In the genomic region with DNA sequence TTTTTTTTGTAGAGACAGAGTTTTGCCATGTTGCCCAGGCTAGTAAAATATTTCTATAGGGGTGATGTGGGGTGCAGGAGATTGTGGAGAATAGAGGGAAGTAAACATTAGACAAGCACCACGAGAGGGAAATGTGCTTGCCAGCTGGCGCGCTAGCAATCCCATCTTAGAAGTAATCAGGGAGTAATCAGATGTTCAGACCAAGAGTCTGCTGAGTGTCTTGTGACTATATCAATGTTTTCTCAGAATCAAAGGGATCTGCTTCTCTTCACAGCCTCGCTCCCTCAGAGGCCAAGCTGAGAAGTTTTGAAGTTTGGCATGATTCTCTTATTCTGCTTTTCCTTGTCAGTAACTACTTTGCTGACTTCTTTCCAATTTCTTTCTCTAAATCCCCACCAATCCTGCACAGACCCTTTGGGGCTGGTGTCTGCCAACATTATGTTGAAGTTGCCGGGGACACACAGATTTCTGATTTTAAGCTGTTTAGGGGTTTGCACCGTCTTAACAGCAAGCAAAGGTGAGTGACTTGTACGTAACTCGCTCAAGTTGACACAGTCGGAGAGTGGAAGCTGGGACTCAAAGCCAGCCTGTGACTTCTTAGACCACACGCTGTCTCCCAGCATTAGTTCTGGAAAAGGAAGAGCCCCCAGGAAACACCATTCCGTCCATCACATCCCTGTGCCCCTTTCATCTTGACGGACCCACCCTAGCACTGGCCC, we compare ENCODE assay signal across 15 cellular contexts. TPM values are rescaled to one million over a fixed set of nuclear protein-coding genes. Genes with fewer than 3 reads are reported as not detected.
DNase-seq lines count a peak whose midpoint lies in the region; ATAC-seq and TF ChIP-seq lines count a peak whose summit lies in the region.
"Had no signal": no experiment of that assay in that cellular context is flagged by ENCODE, and none has a peak within 500 bp of the region (broad histone marks: within the 10 kb centered on the region; RNA-seq: fewer than 3 reads in every experiment).

No MANE protein-coding gene starts in this region.

- TF ChIP-seq POLR2A in sigmoid colon (IDR thresholded peaks at IDR 0.05) (no peak), GM18505 (IDR thresholded peaks at IDR 0.05; ENCODE audit: borderline replicate concordance, extremely low read depth, insufficient read depth, insufficient read length) (no peak)

- CTCF ChIA-PET in mammary epithelial cell (lab: Charles Lee; ENCODE audit: low non-redundant PET), result no interaction called here

- no peak overlapping the region for H3K27ac ChIP-seq in mammary epithelial cell (ENCODE audit: insufficient read depth, low read depth, low read length)
- H3K27ac ChIP-seq in left lung, result peak overlapping the region in 1 of 2 donors; percentile 44
- peak overlapping the region in 3 of 4 donors; percentile 64 to 78 (median 76) for H3K27ac ChIP-seq in sigmoid colon
- H3K27ac ChIP-seq: foreskin keratinocyte had no signal

- H3K4me3 ChIP-seq in H7 (ENCODE audit: insufficient read depth, low read depth, low read length) (no peak overlapping the region), mammary epithelial cell (replicated peaks in 1 of 3; ENCODE audit: insufficient read depth in 1 of 3, low read depth in 2 of 3, low read length in 3 of 3) (no peak overlapping the region), left lung (no peak overlapping the region), sigmoid colon (peak overlapping the region in 2 of 4 donors; percentile 6 to 19)
- H3K4me3 ChIP-seq: skin epidermis had no signal

- intact Hi-C loops in mammary epithelial cell (cut with micrococcal nuclease) (no loop called here), left lung (cut with DNase I) (no loop called here), sigmoid colon (cut with DNase I) (no loop called here)

- H2AFZ ChIP-seq in mammary epithelial cell (ENCODE audit: low read depth, low read length), result peak overlapping the region; percentile 7

- TF ChIP-seq EP300 in sigmoid colon (IDR thresholded peaks at IDR 0.05), result peak in 1 of 4 donors; percentile 45

- TF ChIP-seq CTCF in mammary epithelial cell (conservative IDR thresholded peaks at IDR 0.05 in 1 of 2, IDR thresholded peaks at IDR 0.05 in 1 of 2; ENCODE audit: extremely low read depth in 1 of 2, insufficient read depth in 1 of 2, low read depth in 1 of 2, low read length in 2 of 2) (no peak), left lung (IDR thresholded peaks at IDR 0.05) (no peak), sigmoid colon (IDR thresholded peaks at IDR 0.05) (no peak)

- H3K4me1 ChIP-seq in mammary epithelial cell (ENCODE audit: insufficient read depth, low read length), result no peaks in the 10 kb centered on the region
- H3K4me1 ChIP-seq in left lung, result peaks cover under 1 to 6% of the 10 kb centered on the region in 2 donors
- peaks cover 0 to 23% (median 18%) of the 10 kb centered on the region in 4 donors for H3K4me1 ChIP-seq in sigmoid colon
- H3K4me1 ChIP-seq: foreskin keratinocyte had no signal

- no peak overlapping the region for H3K4me2 ChIP-seq in mammary epithelial cell (ENCODE audit: insufficient read depth, low read depth, low read length)

- WGBS in mammary epithelial cell (ENCODE audit: low coverage, missing lambda C conversion rate), result 71% methylated on average over 11 of the region's 12 CpGs
- 68 to 69% methylated on average over 12 of the region's 12 CpGs for WGBS in sigmoid colon, 2 donors

- BruUV-seq in mammary epithelial cell (replicated peaks; lab: Mats Ljungman, UMichigan), result no TSS peak

- no peaks in the 10 kb centered on the region for H3K9me3 ChIP-seq in mammary epithelial cell (replicated peaks; ENCODE audit: insufficient read depth, low read length)
- H3K9me3 ChIP-seq in left lung, result no peaks in the 10 kb centered on the region
- no peaks in the 10 kb centered on the region for H3K9me3 ChIP-seq in sigmoid colon

- ATAC-seq in left lung, result peak; percentile 54
- no peak for ATAC-seq in HG02759 (IDR thresholded peaks at IDR 0.05; ENCODE audit: unreplicated experiment)
- ATAC-seq in GM18505 (IDR thresholded peaks at IDR 0.05; ENCODE audit: unreplicated experiment), result no peak
- ATAC-seq: foreskin keratinocyte had no signal

- in situ Hi-C loops in mammary epithelial cell (cut with MboI; ENCODE audit: low sequenced_read_pairs in 2 of 2), result no loop called here

- H3K9ac ChIP-seq in mammary epithelial cell (ENCODE audit: insufficient read depth, low read length), result no peak overlapping the region

- dilution Hi-C loops in mammary epithelial cell (cut with HindIII; ENCODE audit: low sequenced_read_pairs), result no loop called here

- H3K79me2 ChIP-seq in mammary epithelial cell (ENCODE audit: insufficient read depth, low read length), result no peaks in the 10 kb centered on the region

- H4K20me1 ChIP-seq in mammary epithelial cell (ENCODE audit: insufficient read depth, low read length), result no peaks in the 10 kb centered on the region

- H3K36me3 ChIP-seq in H7 (replicated peaks; ENCODE audit: control insufficient read depth, insufficient read depth, low read length) (no peaks in the 10 kb centered on the region), mammary epithelial cell (ENCODE audit: insufficient read depth, low read length) (no peaks in the 10 kb centered on the region), left lung (no peaks in the 10 kb centered on the region), sigmoid colon (no peaks in the 10 kb centered on the region)

- DNase-seq in H7 (peak; percentile 18), mammary epithelial cell (no peak), left lung (peak in 1 of 2 donors; percentile 34), sigmoid colon (peak; percentile 84), NCI-H510A (lab: John Stamatoyannopoulos, UW) (no peak)
- DNase-seq in stimulated activated CD4-positive, alpha-beta T cell treated with anti-CD3 and anti-CD28 coated beads, Interleukin-4, amount 100 ng/mL, for 1 hour, result no peak
- DNase-seq: foreskin keratinocyte; HFFc6; NCI-H1930; NCI-H526 treated with DMSO at 0.1 percent for 48 hours; stimulated activated naive CD4-positive, alpha-beta T cell; SW 1271 had no signal

- H3K27me3 ChIP-seq in H7 (ENCODE audit: control insufficient read depth, insufficient read depth, low read length) (no peaks in the 10 kb centered on the region), mammary epithelial cell (ENCODE audit: insufficient read depth, low read length) (no peaks in the 10 kb centered on the region), left lung (no peaks in the 10 kb centered on the region), sigmoid colon (no peaks in the 10 kb centered on the region)

RNA-seq across cellular contexts. Expression of a gene that starts 22.0 kb away (rescaled TPM):
- 20.5 and 22.4 TPM in 2 replicates for total RNA-seq in H7 (2014; rRNA removed; shearing (Covaris generic))
- total RNA-seq in mammary epithelial cell (10 to 100 TPM; 29.2 to 30.3 TPM), left lung (10 to 100 TPM; 35.6 to 36.8 TPM), sigmoid colon (10 to 100 TPM; 18.2 to 28.0 (median 21.4) TPM)
- polyA plus RNA-seq in mammary epithelial cell (38.7 TPM), sigmoid colon (10 to 100 TPM in 1 of 3 donors, 1 to 10 TPM in 1, under 1 TPM in 1; 0.92 to 14.5 (median 2.4) TPM)
- 40.7 TPM for polyA minus RNA-seq in mammary epithelial cell

Comparison
In these comparisons a context has a peak if more than half of its experiments do, and no peak if none do; other contexts are left out.
1. DNase-seq: peak in H7 (single experiment) and sigmoid colon (single experiment); none in mammary epithelial cell (single experiment), stimulated activated CD4-positive, alpha-beta T cell treated with anti-CD3 and anti-CD28 coated beads, Interleukin-4, amount 100 ng/mL, for 1 hour (single experiment) and NCI-H510A (single experiment).